In the genomic region with DNA sequence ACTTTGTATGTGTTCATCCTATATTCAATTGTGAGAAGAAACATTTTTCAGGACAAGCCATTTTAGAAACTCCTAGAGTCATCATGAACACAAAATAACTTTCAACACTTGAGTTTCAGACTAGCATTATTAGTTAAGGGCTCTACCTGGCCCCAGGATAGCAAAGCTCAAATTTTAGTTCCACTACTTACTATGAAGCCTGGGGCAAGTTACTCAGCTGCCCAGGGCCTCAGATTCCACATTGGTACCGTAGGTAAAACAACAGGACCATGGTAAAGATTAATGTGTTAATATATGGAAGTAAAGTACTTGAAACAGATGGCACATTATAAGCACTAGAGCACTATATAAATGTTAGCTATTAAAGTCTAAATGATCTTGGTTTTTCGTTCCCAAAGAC, we compare ENCODE assay signal across 17 cellular contexts.
"Had no signal": no experiment of that assay in that cellular context is flagged by ENCODE, and none has a peak within 500 bp of the region (broad histone marks: within the 10 kb centered on the region; RNA-seq: fewer than 3 reads in every experiment).

No MANE protein-coding gene starts in this region.

- ATAC-seq: foreskin keratinocyte, gastroesophageal sphincter, heart left ventricle, left cardiac atrium, left ventricle myocardium superior, mucosa of descending colon had no signal

- DNase-seq: dermis blood vessel endothelial cell; dorsolateral prefrontal cortex; effector CD4-positive, alpha-beta T cell; effector memory CD4-positive, alpha-beta T cell; foreskin keratinocyte; heart left ventricle; hippocampal formation; left cardiac atrium; left lung; left ventricle myocardium superior; lower lobe of right lung; mesenchymal stem cell; mucosa of descending colon had no signal

- H3K9me3 ChIP-seq: esophagus muscularis mucosa, gastroesophageal sphincter, heart left ventricle, left lung, lower lobe of right lung, mucosa of descending colon had no signal

- H3K27ac Mint-ChIP-seq: mesothelial cell of epicardium had no signal

- H3K27ac ChIP-seq: coronary artery, dorsolateral prefrontal cortex, esophagus muscularis mucosa, foreskin keratinocyte, gastroesophageal sphincter, heart left ventricle, left lung, lower lobe of right lung had no signal

- H3K27me3 ChIP-seq: dorsolateral prefrontal cortex, esophagus muscularis mucosa, foreskin keratinocyte, gastroesophageal sphincter, heart left ventricle, left lung had no signal

- H3K4me3 ChIP-seq: coronary artery, dorsolateral prefrontal cortex, esophagus muscularis mucosa, gastroesophageal sphincter, heart left ventricle, left lung, lower lobe of right lung, mucosa of descending colon had no signal

- H3K4me1 ChIP-seq: esophagus muscularis mucosa, foreskin keratinocyte, gastroesophageal sphincter had no signal

- H3K4me3 Mint-ChIP-seq: mesothelial cell of epicardium had no signal

- H3K9me3 Mint-ChIP-seq: mesothelial cell of epicardium had no signal
